Comparison of ENCODE assay signal across 20 cellular contexts in genomic region chr4:98771959-98772619, GRCh38.
DNase-seq lines count a peak whose midpoint lies in the region; ATAC-seq, FAIRE-seq and TF ChIP-seq lines count a peak whose summit lies in the region.
"Had no signal": no experiment of that assay in that cellular context is flagged by ENCODE, and none has a peak within 500 bp of the region (broad histone marks: within the 10 kb centered on the region; RNA-seq: fewer than 3 reads in every experiment).

No MANE protein-coding gene starts in this region.

- ATAC-seq in K562 (no peak), HepG2 (peak; percentile 57; the same call in 2 of the 3 replicates), GM18909 (IDR thresholded peaks at IDR 0.05; ENCODE audit: poor library complexity, unreplicated experiment) (no peak), SK-N-SH treated with all-trans-retinoic acid at 6 μM for 48 hours (no peak)

- DNase-seq in NCI-H345 (lab: John Stamatoyannopoulos, UW) (peak; percentile 33), NCI-H345 treated with DMSO at 0.1 percent for 48 hours (lab: John Stamatoyannopoulos, UW; ENCODE audit: unreplicated experiment) (no peak), K562 (ENCODE audit: extremely low read depth in 1 of 4, low spot score in 3 of 4) (no peak), HepG2 (ENCODE audit: low spot score) (no peak), superior temporal gyrus (ENCODE audit: extremely low spot score) (peak; percentile 60), SHP77 (lab: John Stamatoyannopoulos, UW) (no peak)
- DNase-seq: DMS79, H7, MG63, NCI-H1092, NCI-H146, NCI-H2029, NCI-H2171, NCI-H446 treated with DMSO at 0.1 percent for 48 hours, NCI-H82, Peyer's patch, SW 1271 had no signal

- TF ChIP-seq RAD21 in K562 (CRISPR knock-in tag; conservative IDR thresholded peaks at IDR 0.05 in 1 of 2, IDR thresholded peaks at IDR 0.05 in 1 of 2): no peak
- no peak for TF ChIP-seq RAD21 in HepG2 (CRISPR knock-in tag; IDR thresholded peaks at IDR 0.05)

- CTCF ChIA-PET in K562 (lab: Yijun Ruan, JAX; ENCODE audit: low intra/inter-chr PET ratio): no interaction called here
- CTCF ChIA-PET in HepG2 (lab: Yijun Ruan, JAX; ENCODE audit: low intra/inter-chr PET ratio, low total read pairs): no interaction called here

- WGBS in K562 (ENCODE audit: insufficient coverage, low coverage, missing lambda C conversion rate): 4% methylated on average over 5 of the region's 5 CpGs
- WGBS in HepG2 (ENCODE audit: low lambda C conversion rate): 1% methylated on average over 5 of the region's 5 CpGs

- POLR2A ChIA-PET in K562 (lab: Yijun Ruan, JAX): interaction anchor here (1.4 kb wide), 1 partner anchor 8 kb away, joined by 6 read pairs; no protein-coding TSS in a partner anchor
- POLR2A ChIA-PET in HepG2 (lab: Yijun Ruan, JAX): no interaction called here

- H3K4me1 ChIP-seq in K562 (replicated peaks in 1 of 2; ENCODE audit: control insufficient read depth in 2 of 2, insufficient read depth in 2 of 2, low read length in 2 of 2) (no peaks in the 10 kb centered on the region), HepG2 (ENCODE audit: insufficient read depth, low read length) (peaks cover 10% of the 10 kb centered on the region)
- H3K4me1 ChIP-seq: Peyer's patch had no signal

- no TSS peak for BruUV-seq in K562 (replicated peaks; lab: Mats Ljungman, UMichigan)
- no TSS peak for BruUV-seq in HepG2 (replicated peaks; lab: Mats Ljungman, UMichigan)

- H3K27me3 ChIP-seq in K562 (ENCODE audit: control insufficient read depth in 2 of 2, insufficient read depth in 2 of 2, low read length in 2 of 2): no peaks in the 10 kb centered on the region
- H3K27me3 ChIP-seq in HepG2 (ENCODE audit: control insufficient read depth in 1 of 2, insufficient read depth in 2 of 2, low read length in 2 of 2): no peaks in the 10 kb centered on the region
- H3K27me3 ChIP-seq: MG63, Peyer's patch had no signal

- no peaks in the 10 kb centered on the region for H3K9me1 ChIP-seq in K562 (ENCODE audit: control insufficient read depth, insufficient read depth, low read length)

- TF ChIP-seq CTCF in K562 (IDR thresholded peaks at IDR 0.05 in 2 of 3, conservative IDR thresholded peaks at IDR 0.05 in 1 of 3; ENCODE audit: insufficient read depth in 2 of 3, low read depth in 1 of 3, low read length in 3 of 3) (no peak), HepG2 (CRISPR knock-in tag; IDR thresholded peaks at IDR 0.05) (no peak)

- H3K9ac ChIP-seq in K562 (ENCODE audit: insufficient read depth in 1 of 2, low read depth in 2 of 2, low read length in 2 of 2) (no peak overlapping the region), HepG2 (ENCODE audit: insufficient read depth, low read depth, low read length) (no peak overlapping the region)

- TF ChIP-seq EP300 in K562 (IDR thresholded peaks at IDR 0.05; ENCODE audit: low read length) (no peak), HepG2 (IDR thresholded peaks at IDR 0.05; ENCODE audit: low read depth in 2 of 2, low read length in 2 of 2) (no peak), HepG2 (CRISPR knock-in tag; IDR thresholded peaks at IDR 0.05; ENCODE audit: borderline replicate concordance) (no peak)

- H2AFZ ChIP-seq in K562 (ENCODE audit: low read depth, low read length) (no peak overlapping the region), HepG2 (ENCODE audit: low read length) (no peak overlapping the region)

- H3K36me3 ChIP-seq in K562 (ENCODE audit: control insufficient read depth, insufficient read depth, low read length) (no peaks in the 10 kb centered on the region), HepG2 (replicated peaks in 1 of 2; ENCODE audit: control insufficient read depth in 1 of 2, insufficient read depth in 2 of 2, low read length in 2 of 2) (no peaks in the 10 kb centered on the region)
- H3K36me3 ChIP-seq: MG63, Peyer's patch had no signal

- H3K4me2 ChIP-seq in K562 (ENCODE audit: insufficient read depth, low read length): no peak overlapping the region
- no peak overlapping the region for H3K4me2 ChIP-seq in HepG2 (ENCODE audit: low read depth, low read length)

- intact Hi-C loops in K562 (cut with micrococcal nuclease) (no loop called here), HepG2 (cut with micrococcal nuclease; ENCODE audit: unreplicated experiment) (no loop called here)

- no peaks in the 10 kb centered on the region for H3K79me2 ChIP-seq in K562 (ENCODE audit: control insufficient read depth, insufficient read depth, low read length)
- H3K79me2 ChIP-seq in HepG2 (ENCODE audit: insufficient read depth, low read length): no peaks in the 10 kb centered on the region

- H4K20me1 ChIP-seq in K562 (replicated peaks; ENCODE audit: control insufficient read depth, insufficient read depth, low read length): no peaks in the 10 kb centered on the region
- no peaks in the 10 kb centered on the region for H4K20me1 ChIP-seq in HepG2 (ENCODE audit: insufficient read depth, low read length)

- H3K27ac ChIP-seq in K562 (ENCODE audit: extremely low read depth, low read depth, low read length) (no peak overlapping the region), HepG2 (ENCODE audit: extremely low read length, insufficient read depth, low read length) (no peak overlapping the region)
- H3K27ac ChIP-seq: Peyer's patch had no signal

- in situ Hi-C loops in K562 (cut with MboI) (no loop called here), HepG2 (cut with HindIII; ENCODE audit: extremely low pct_ligation_motif_present, low pct_unique_long_range_greater_than_20kb) (no loop called here)

- H3K4me3 ChIP-seq in K562: no peak overlapping the region
- H3K4me3 ChIP-seq in HepG2 (replicated peaks in 1 of 3; ENCODE audit: insufficient read depth in 1 of 3, low read depth in 2 of 3, low read length in 3 of 3): no peak overlapping the region
- H3K4me3 ChIP-seq: MG63, Peyer's patch had no signal

- TF ChIP-seq POLR2A in K562 (conservative IDR thresholded peaks at IDR 0.05) (no peak), HepG2 (IDR thresholded peaks at IDR 0.05; ENCODE audit: insufficient read depth in 1 of 2, low read depth in 2 of 2, low read length in 2 of 2) (no peak)

- FAIRE-seq in K562 (lab: Jason Lieb, UNC) (peak; percentile 49), HepG2 (lab: Jason Lieb, UNC) (no peak)
- FAIRE-seq: D721Med had no signal

- H3K9me3 ChIP-seq in K562 (replicated peaks; ENCODE audit: control insufficient read depth, insufficient read depth, low read depth, low read length) (no peaks in the 10 kb centered on the region; the same call in 1 of the 2 replicates), HepG2 (ENCODE audit: low read length) (peaks cover 12% of the 10 kb centered on the region; the same call in 1 of the 2 replicates)
- H3K9me3 ChIP-seq: MG63, Peyer's patch had no signal

TF ChIP-seq in K562, 482 proteins besides CTCF, POLR2A, EP300 and RAD21 (continues in another document):
- TF ChIP-seq HINFP (tag; conservative IDR thresholded peaks at IDR 0.05; ENCODE audit: low read depth) (no peak), ZNF445 (CRISPR knock-in tag; IDR thresholded peaks at IDR 0.05; ENCODE audit: low read depth) (no peak), DNMT1 (IDR thresholded peaks at IDR 0.05) (no peak), SMAD1 (IDR thresholded peaks at IDR 0.05; ENCODE audit: low read depth, low read length, partially characterized antibody) (no peak), BRD4 (IDR thresholded peaks at IDR 0.05) (no peak)

TF ChIP-seq in HepG2, 621 proteins besides CTCF, POLR2A, EP300 and RAD21:
- peak; percentile 46; the same call in 1 of the 2 replicates for TF ChIP-seq GATAD2A (CRISPR knock-in tag; IDR thresholded peaks at IDR 0.05)
- no peak for TF ChIP-seq FOXK1 (CRISPR knock-in tag; IDR thresholded peaks at IDR 0.05; ENCODE audit: borderline replicate concordance, low read depth)
- TF ChIP-seq ZNF713 (CRISPR knock-in tag; IDR thresholded peaks at IDR 0.05): no peak
- no peak for TF ChIP-seq ZBTB21 (CRISPR knock-in tag; IDR thresholded peaks at IDR 0.05)
- 0 out of 2 replicates have a peak, but pooled peaks have one; percentile 36 for TF ChIP-seq FOXA3 (CRISPR knock-in tag; IDR thresholded peaks at IDR 0.05)
TF ChIP-seq in HepG2: peak in this region for 2.

TF ChIP-seq in SK-N-SH treated with all-trans-retinoic acid at 6 μM for 48 hours, 23 proteins besides CTCF, POLR2A, EP300 and RAD21:
- TF ChIP-seq GLIS3 (CRISPR knock-in tag; IDR thresholded peaks at IDR 0.05) (no peak), ZFP30 (CRISPR knock-in tag; IDR thresholded peaks at IDR 0.05) (no peak), TOX (CRISPR knock-in tag; IDR thresholded peaks at IDR 0.05; ENCODE audit: borderline replicate concordance) (no peak), RARB (CRISPR knock-in tag; IDR thresholded peaks at IDR 0.05) (no peak), OSR1 (CRISPR knock-in tag; IDR thresholded peaks at IDR 0.05) (no peak), PPARA (CRISPR knock-in tag; IDR thresholded peaks at IDR 0.05; ENCODE audit: borderline replicate concordance) (no peak), ESRRG (CRISPR knock-in tag; IDR thresholded peaks at IDR 0.05) (no peak), ZNF70 (CRISPR knock-in tag; IDR thresholded peaks at IDR 0.05) (no peak), BACH2 (CRISPR knock-in tag; IDR thresholded peaks at IDR 0.05; ENCODE audit: borderline replicate concordance) (no peak), TSHZ2 (CRISPR knock-in tag; IDR thresholded peaks at IDR 0.05) (no peak), ARNTL (CRISPR knock-in tag; IDR thresholded peaks at IDR 0.05; ENCODE audit: borderline replicate concordance, low read depth) (no peak), ISL1 (CRISPR knock-in tag; IDR thresholded peaks at IDR 0.05) (no peak)
TF ChIP-seq in SK-N-SH treated with all-trans-retinoic acid at 6 μM for 48 hours: peak in this region for 0.

Comparison
In these comparisons a context has a peak if more than half of its experiments do, and no peak if none do; other contexts are left out.
1. DNase-seq: peak in NCI-H345 (single experiment) and superior temporal gyrus (single experiment); none in NCI-H345 treated with DMSO at 0.1 percent for 48 hours (single experiment), K562 (0 of 4), HepG2 (single experiment) and SHP77 (0 of 2).